ENCODE assay signal across 8 cellular contexts in genomic region chr11:71342951-71343827, GRCh38.
DNase-seq lines count a peak whose midpoint lies in the region; ATAC-seq and TF ChIP-seq lines count a peak whose summit lies in the region.

No MANE protein-coding gene starts in this region.

- H3K27me3 ChIP-seq in BE2C, result peaks cover 4% of the 10 kb centered on the region; the same call in 1 of the 2 replicates
- H3K27me3 ChIP-seq in gastrocnemius medialis, result peaks cover 0 to 7% (median 4%) of the 10 kb centered on the region in 3 donors

- no peaks in the 10 kb centered on the region for H3K4me1 ChIP-seq in BE2C
- H3K4me1 ChIP-seq in gastrocnemius medialis, result no peaks in the 10 kb centered on the region

- in situ Hi-C loops in GM13977 (cut with MboI; ENCODE audit: low pct_unique_long_range_greater_than_20kb, low sequenced_read_pairs, unreplicated experiment) (no loop called here), gastrocnemius medialis (cut with MboI; ENCODE audit: low sequenced_read_pairs in 4 of 4) (no loop called here)

- H3K4me3 ChIP-seq in BE2C (ENCODE audit: low read depth, low read length) (no peak overlapping the region), fibroblast of the aortic adventitia (ENCODE audit: low read depth, low read length) (no peak overlapping the region), gastrocnemius medialis (no peak overlapping the region)

- peak; percentile 51 for TF ChIP-seq CTCF in BE2C (IDR thresholded peaks at IDR 0.05; ENCODE audit: low read depth, low read length)
- TF ChIP-seq CTCF in GM13977 (IDR thresholded peaks at IDR 0.05; ENCODE audit: extremely low read depth, insufficient read depth, missing control alignments), result peak; percentile 56
- TF ChIP-seq CTCF in fibroblast of the aortic adventitia (IDR thresholded peaks at IDR 0.05; ENCODE audit: insufficient read depth, low read length), result peak; percentile 50
- TF ChIP-seq CTCF in gastrocnemius medialis (IDR thresholded peaks at IDR 0.05 in 4 of 5, conservative IDR thresholded peaks at IDR 0.05 in 1 of 5), result no peak

- intact Hi-C loops in gastrocnemius medialis (cut with DNase I; ENCODE audit: low total_unique reads), result no loop called here

- H3K27ac ChIP-seq in gastrocnemius medialis, result no peak overlapping the region

- no peak for TF ChIP-seq POLR2A in gastrocnemius medialis (IDR thresholded peaks at IDR 0.05)

- DNase-seq in BE2C (peak; percentile 46), GM13977 (ENCODE audit: low spot score) (peak; percentile 58), RPMI8226 (peak; percentile 74), fibroblast of the aortic adventitia (ENCODE audit: low read depth) (peak; percentile 13), gastrocnemius medialis (no peak)
- DNase-seq in stimulated activated CD4-positive, alpha-beta T cell treated with anti-CD3 and anti-CD28 coated beads, Interleukin-1b, Interleukin-23, amount 100 ng/mL, for 48 hours, result peak; percentile 13

- no peaks in the 10 kb centered on the region for H3K36me3 ChIP-seq in BE2C
- no peaks in the 10 kb centered on the region for H3K36me3 ChIP-seq in gastrocnemius medialis

- ATAC-seq in GM18861 (IDR thresholded peaks at IDR 0.05; ENCODE audit: unreplicated experiment), result no peak
- no peak for ATAC-seq in GM18511 (IDR thresholded peaks at IDR 0.05; ENCODE audit: unreplicated experiment)
- no peak for ATAC-seq in gastrocnemius medialis

- no peaks in the 10 kb centered on the region for H3K9me3 ChIP-seq in BE2C
- no peaks in the 10 kb centered on the region for H3K9me3 ChIP-seq in gastrocnemius medialis

Comparison
In these comparisons a context has a peak if more than half of its experiments do, and no peak if none do; other contexts are left out.
1. DNase-seq: peak in BE2C (single experiment), GM13977 (single experiment), RPMI8226 (single experiment), fibroblast of the aortic adventitia (single experiment) and stimulated activated CD4-positive, alpha-beta T cell treated with anti-CD3 and anti-CD28 coated beads, Interleukin-1b, Interleukin-23, amount 100 ng/mL, for 48 hours (single experiment); none in gastrocnemius medialis (0 of 2).
2. CTCF ChIP-seq: peak in BE2C (single experiment), GM13977 (single experiment) and fibroblast of the aortic adventitia (single experiment); none in gastrocnemius medialis (0 of 5).